In the genomic region with DNA sequence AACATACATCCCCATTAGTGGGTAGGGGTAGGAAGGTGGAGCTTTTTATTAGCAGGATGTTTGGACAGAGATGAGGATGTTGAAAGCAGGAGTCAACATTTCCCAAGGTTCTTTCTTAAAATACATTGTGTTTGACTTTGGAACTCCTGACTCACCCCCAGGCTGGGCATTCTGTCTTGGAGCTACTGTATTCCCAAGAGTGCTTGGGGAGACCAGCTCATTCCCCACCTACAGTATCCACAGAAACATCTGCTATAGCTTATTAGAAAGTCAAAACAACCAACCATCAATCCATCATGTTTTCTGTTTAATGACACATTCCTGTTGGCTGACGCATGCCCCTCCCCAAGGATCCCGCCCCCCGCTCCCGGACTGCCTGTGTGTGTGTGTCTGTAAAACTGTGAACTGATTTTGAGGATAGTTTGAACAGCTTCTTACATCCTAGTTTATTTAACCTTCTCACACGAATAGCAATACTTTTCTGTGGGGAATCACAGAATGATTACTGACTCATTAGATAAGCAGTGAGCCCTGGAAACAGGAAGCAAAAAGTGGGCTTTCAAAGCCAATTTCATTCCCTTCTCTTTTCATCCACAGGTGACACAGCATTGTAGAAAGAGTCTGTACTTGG, we compare ENCODE assay signal across 7 cellular contexts.
DNase-seq lines count a peak whose midpoint lies in the region; FAIRE-seq and TF ChIP-seq lines count a peak whose summit lies in the region.

No MANE protein-coding gene starts in this region.

- FAIRE-seq in urothelium cell line (lab: Jason Lieb, UNC) = peak; percentile 42

- DNase-seq in HuH-7.5 (ENCODE audit: low spot score) (peak; percentile 36), astrocyte of the hippocampus (ENCODE audit: low read depth, low spot score) (peak; percentile 94), kidney epithelial cell (ENCODE audit: low read depth) (peak; percentile 92), urothelium cell line (ENCODE audit: low spot score) (peak; percentile 91), cerebellar nuclear complex (lab: John Stamatoyannopoulos, UW) (no peak), KBM-7 (no peak), NCI-H524 treated with DMSO at 0.1 percent for 48 hours (lab: John Stamatoyannopoulos, UW) (no peak)

- H3K27me3 ChIP-seq in kidney epithelial cell (ENCODE audit: control insufficient read depth, insufficient read depth, low read length) = no peaks in the 10 kb centered on the region

- H3K36me3 ChIP-seq in kidney epithelial cell (ENCODE audit: control insufficient read depth, insufficient read depth, low read length) = no peaks in the 10 kb centered on the region

- in situ Hi-C loops in KBM-7 (cut with MboI; ENCODE audit: low pct_unique_long_range_greater_than_20kb, low sequenced_read_pairs) = no loop called here

- TF ChIP-seq CTCF in kidney epithelial cell (IDR thresholded peaks at IDR 0.05; ENCODE audit: insufficient read depth, low read length, poor library complexity, severe bottlenecking) = no peak

- no peak overlapping the region for H3K4me3 ChIP-seq in kidney epithelial cell (ENCODE audit: low read depth, low read length)

Comparison
In these comparisons a context has a peak if more than half of its experiments do, and no peak if none do; other contexts are left out.
1. DNase-seq: peak in HuH-7.5 (single experiment), astrocyte of the hippocampus (single experiment), kidney epithelial cell (single experiment) and urothelium cell line (single experiment); none in cerebellar nuclear complex (0 of 2), KBM-7 (single experiment) and NCI-H524 treated with DMSO at 0.1 percent for 48 hours (single experiment).